In genomic region chr12:65668981-65669695, GRCh38 we compare ENCODE assay signal across 1 cellular context.
TF ChIP-seq lines count a peak whose summit lies in the region.

No MANE protein-coding gene starts in this region.

TF ChIP-seq in GM23338, 12 proteins besides CTCF, POLR2A, EP300 and RAD21 (continued from another document):
- no peak for TF ChIP-seq ZNF462 (CRISPR knock-in tag; IDR thresholded peaks at IDR 0.05)
- no peak for TF ChIP-seq ETS1 (IDR thresholded peaks at IDR 0.05)
- no peak for TF ChIP-seq CREB1 (CRISPR knock-in tag; IDR thresholded peaks at IDR 0.05; ENCODE audit: low read depth)
- TF ChIP-seq EZH2 (IDR thresholded peaks at IDR 0.05; ENCODE audit: low read depth, unreplicated experiment), result no peak
- no peak for TF ChIP-seq STAT1 (IDR thresholded peaks at IDR 0.05; ENCODE audit: unreplicated experiment)
- TF ChIP-seq JUNB (IDR thresholded peaks at IDR 0.05; ENCODE audit: unreplicated experiment), result no peak
- TF ChIP-seq ZNF114 (CRISPR knock-in tag; IDR thresholded peaks at IDR 0.05), result no peak
- no peak for TF ChIP-seq POLR2AphosphoS5 (IDR thresholded peaks at IDR 0.05; ENCODE audit: low read depth)
- no peak for TF ChIP-seq NANOG (IDR thresholded peaks at IDR 0.05; ENCODE audit: borderline replicate concordance)
TF ChIP-seq in GM23338: peak in this region for 0.
